In the genomic region with DNA sequence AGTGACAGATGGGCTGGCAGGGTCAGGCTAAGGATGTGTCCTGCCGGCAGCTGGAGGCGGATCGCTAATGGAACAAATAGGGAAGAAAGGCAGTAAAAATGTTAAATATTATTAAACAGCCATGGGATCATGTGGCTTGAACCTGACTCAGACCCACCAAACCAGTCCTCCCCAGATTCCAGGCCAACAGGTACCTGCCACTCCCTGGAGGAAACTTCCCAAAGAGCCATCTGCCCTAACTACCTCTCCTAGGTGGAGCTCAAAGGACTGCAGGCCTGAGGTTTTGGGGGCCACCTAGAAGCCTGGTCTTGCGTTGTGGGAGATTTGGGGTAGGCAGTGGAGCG, we compare ENCODE assay signal across 1 cellular context.
TF ChIP-seq lines count a peak whose summit lies in the region.

No MANE protein-coding gene starts in this region.

TF ChIP-seq in A549, 52 proteins besides CTCF, POLR2A, EP300 and RAD21 (continued from another document):
- TF ChIP-seq, protein P1, sequence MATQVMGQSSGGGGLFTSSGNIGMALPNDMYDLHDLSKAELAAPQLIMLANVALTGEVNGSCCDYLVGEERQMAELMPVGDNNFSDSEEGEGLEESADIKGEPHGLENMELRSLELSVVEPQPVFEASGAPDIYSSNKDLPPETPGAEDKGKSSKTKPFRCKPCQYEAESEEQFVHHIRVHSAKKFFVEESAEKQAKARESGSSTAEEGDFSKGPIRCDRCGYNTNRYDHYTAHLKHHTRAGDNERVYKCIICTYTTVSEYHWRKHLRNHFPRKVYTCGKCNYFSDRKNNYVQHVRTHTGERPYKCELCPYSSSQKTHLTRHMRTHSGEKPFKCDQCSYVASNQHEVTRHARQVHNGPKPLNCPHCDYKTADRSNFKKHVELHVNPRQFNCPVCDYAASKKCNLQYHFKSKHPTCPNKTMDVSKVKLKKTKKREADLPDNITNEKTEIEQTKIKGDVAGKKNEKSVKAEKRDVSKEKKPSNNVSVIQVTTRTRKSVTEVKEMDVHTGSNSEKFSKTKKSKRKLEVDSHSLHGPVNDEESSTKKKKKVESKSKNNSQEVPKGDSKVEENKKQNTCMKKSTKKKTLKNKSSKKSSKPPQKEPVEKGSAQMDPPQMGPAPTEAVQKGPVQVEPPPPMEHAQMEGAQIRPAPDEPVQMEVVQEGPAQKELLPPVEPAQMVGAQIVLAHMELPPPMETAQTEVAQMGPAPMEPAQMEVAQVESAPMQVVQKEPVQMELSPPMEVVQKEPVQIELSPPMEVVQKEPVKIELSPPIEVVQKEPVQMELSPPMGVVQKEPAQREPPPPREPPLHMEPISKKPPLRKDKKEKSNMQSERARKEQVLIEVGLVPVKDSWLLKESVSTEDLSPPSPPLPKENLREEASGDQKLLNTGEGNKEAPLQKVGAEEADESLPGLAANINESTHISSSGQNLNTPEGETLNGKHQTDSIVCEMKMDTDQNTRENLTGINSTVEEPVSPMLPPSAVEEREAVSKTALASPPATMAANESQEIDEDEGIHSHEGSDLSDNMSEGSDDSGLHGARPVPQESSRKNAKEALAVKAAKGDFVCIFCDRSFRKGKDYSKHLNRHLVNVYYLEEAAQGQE (IDR thresholded peaks at IDR 0.05), result no peak
- no peak for TF ChIP-seq SREBF2 (IDR thresholded peaks at IDR 0.05)
- no peak for TF ChIP-seq NPAS2 (CRISPR knock-in tag; IDR thresholded peaks at IDR 0.05; ENCODE audit: borderline replicate concordance)
